Comparison of ENCODE assay signal across 1 cellular context in genomic region chr5:15835514-15835913, GRCh38.
TF ChIP-seq lines count a peak whose summit lies in the region.

No MANE protein-coding gene starts in this region.

TF ChIP-seq in SK-N-SH treated with all-trans-retinoic acid at 6 μM for 48 hours, 23 proteins besides CTCF, POLR2A, EP300 and RAD21 (continued from another document):
- TF ChIP-seq PATZ1 (CRISPR knock-in tag; IDR thresholded peaks at IDR 0.05; ENCODE audit: borderline replicate concordance) (no peak), BACH2 (CRISPR knock-in tag; IDR thresholded peaks at IDR 0.05; ENCODE audit: borderline replicate concordance) (no peak), RARB (CRISPR knock-in tag; IDR thresholded peaks at IDR 0.05) (no peak), POU6F1 (CRISPR knock-in tag; IDR thresholded peaks at IDR 0.05; ENCODE audit: borderline replicate concordance, low read depth) (no peak), ZC3H10 (CRISPR knock-in tag; IDR thresholded peaks at IDR 0.05) (no peak)
TF ChIP-seq in SK-N-SH treated with all-trans-retinoic acid at 6 μM for 48 hours: peak in this region for 0.
